8 cellular contexts compared by ENCODE assay signal in the genomic region with DNA sequence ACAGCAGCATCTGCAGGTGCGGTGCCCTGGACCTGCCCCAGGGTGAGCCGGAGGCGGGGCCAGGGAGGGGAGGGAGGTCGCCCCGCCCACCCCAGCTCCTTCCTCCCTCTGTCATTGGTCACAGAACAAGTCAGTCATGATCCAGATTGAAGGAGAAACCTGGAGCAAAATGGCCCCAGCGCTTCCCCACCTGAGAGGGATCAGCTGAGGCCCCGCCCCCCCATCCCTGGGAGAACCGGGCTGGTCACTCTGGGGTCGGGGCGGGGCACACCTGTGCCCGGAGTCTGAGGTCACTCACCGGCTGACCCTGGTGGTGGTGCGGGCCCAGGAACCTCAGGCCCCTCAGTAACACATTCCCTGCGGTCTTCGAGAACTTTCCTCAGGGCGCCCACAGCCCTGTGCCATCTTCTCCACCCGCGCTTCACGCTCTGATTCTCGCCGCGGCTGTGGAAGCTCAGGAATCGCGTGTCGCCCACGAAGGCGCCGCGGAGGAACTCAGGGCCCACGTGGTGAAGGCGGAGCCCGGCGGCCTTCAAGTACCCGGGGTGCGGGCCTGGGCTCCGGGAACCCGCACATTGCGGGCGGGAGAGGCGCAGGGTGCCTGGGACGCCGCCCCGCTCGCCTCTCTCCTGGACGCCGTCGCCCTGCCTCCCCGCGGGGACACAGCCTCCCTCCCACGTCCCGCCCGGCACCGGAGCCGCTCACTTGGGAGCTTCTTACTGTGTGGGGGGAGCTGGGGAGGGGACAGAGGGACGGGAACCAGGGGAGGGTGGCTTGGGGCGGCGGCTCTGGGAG. TPM values are rescaled to one million over a fixed set of nuclear protein-coding genes. Genes with fewer than 3 reads are reported as not detected.
DNase-seq lines count a peak whose midpoint lies in the region; ATAC-seq and TF ChIP-seq lines count a peak whose summit lies in the region.

No MANE protein-coding gene starts in this region.

- peak overlapping the region; percentile 89 for H3K4me3 Mint-ChIP-seq in T-helper 17 cell
- H3K4me3 Mint-ChIP-seq in stimulated activated memory B cell treated with anti-CD40 and anti-IgM and Interleukin-4, amounts not matched to agents 10 μg/mL and 1 μg/mL and 100 μg/mL, for 72 hours = peak overlapping the region; percentile 87

- H3K4me1 Mint-ChIP-seq in T-helper 17 cell = peaks cover 5% of the 10 kb centered on the region
- H3K4me1 Mint-ChIP-seq in stimulated activated memory B cell treated with anti-CD40 and anti-IgM and Interleukin-4, amounts not matched to agents 10 μg/mL and 1 μg/mL and 100 μg/mL, for 72 hours = peaks cover 11% of the 10 kb centered on the region

- H3K36me3 ChIP-seq in GM06990 (ENCODE audit: control insufficient read depth, insufficient read depth, low read length) (no peaks in the 10 kb centered on the region), breast epithelium (no peaks in the 10 kb centered on the region), mucosa of rectum (ENCODE audit: control insufficient read depth in 2 of 2, insufficient read depth in 2 of 2, low read length in 2 of 2) (no peaks in the 10 kb centered on the region)

- H3K4me3 ChIP-seq in GM06990 (replicated peaks; ENCODE audit: low read depth, low read length) (peak overlapping the region; percentile 48), breast epithelium (peak overlapping the region; percentile 18 to 66 (median 45)), mucosa of rectum (ENCODE audit: low read length in 2 of 2) (peak overlapping the region; percentile 22 to 65)

- TF ChIP-seq CTCF in GM06990 (IDR thresholded peaks at IDR 0.05; ENCODE audit: insufficient read depth, low read length, poor library complexity, severe bottlenecking) = no peak
- no peak for TF ChIP-seq CTCF in breast epithelium (IDR thresholded peaks at IDR 0.05)

- no peak for TF ChIP-seq POLR2A in breast epithelium (IDR thresholded peaks at IDR 0.05)

- DNase-seq in GM06990 (ENCODE audit: extremely low read depth, insufficient read length) (peak; percentile 64), T-helper 17 cell (peak; percentile 56 to 65 (median 58)), breast epithelium (ENCODE audit: low spot score in 2 of 2) (peak; percentile 53 to 76), AG08396 (ENCODE audit: low spot score) (no peak)

- intact Hi-C loops in breast epithelium (cut with DNase I; ENCODE audit: low total_unique reads) = no loop called here

- H3K9me3 Mint-ChIP-seq in stimulated activated memory B cell treated with anti-CD40 and anti-IgM and Interleukin-4, amounts not matched to agents 10 μg/mL and 1 μg/mL and 100 μg/mL, for 72 hours = no peaks in the 10 kb centered on the region

- H3K36me3 Mint-ChIP-seq in T-helper 17 cell (ENCODE audit: low read depth) = peaks cover 4% of the 10 kb centered on the region
- H3K36me3 Mint-ChIP-seq in stimulated activated memory B cell treated with anti-CD40 and anti-IgM and Interleukin-4, amounts not matched to agents 10 μg/mL and 1 μg/mL and 100 μg/mL, for 72 hours = no peaks in the 10 kb centered on the region

- H3K27ac ChIP-seq in breast epithelium (peak overlapping the region in 1 of 2 donors; percentile 42), mucosa of rectum (ENCODE audit: low read depth in 2 of 2, low read length in 2 of 2) (peak overlapping the region in 1 of 2 donors; percentile 23)

- H3K9me3 ChIP-seq in T-helper 17 cell (ENCODE audit: control insufficient read depth, low read length, poor library complexity, severe bottlenecking) (no peaks in the 10 kb centered on the region), breast epithelium (no peaks in the 10 kb centered on the region), mucosa of rectum (ENCODE audit: control insufficient read depth in 2 of 2, low read length in 2 of 2) (no peaks in the 10 kb centered on the region)

- H3K27me3 ChIP-seq in GM06990 (replicated peaks; ENCODE audit: control insufficient read depth, insufficient read depth, low read length) = no peaks in the 10 kb centered on the region
- no peaks in the 10 kb centered on the region for H3K27me3 ChIP-seq in breast epithelium
- peaks cover 4 to 18% of the 10 kb centered on the region in 2 donors for H3K27me3 ChIP-seq in mucosa of rectum (ENCODE audit: control insufficient read depth in 2 of 2, insufficient read depth in 2 of 2, low read length in 2 of 2)

- ATAC-seq in T-helper 17 cell (peak; percentile 96), GM19452 (IDR thresholded peaks at IDR 0.05; ENCODE audit: unreplicated experiment) (no peak), HG03108 (IDR thresholded peaks at IDR 0.05; ENCODE audit: unreplicated experiment) (no peak)
- peak; percentile 96 for ATAC-seq in stimulated activated memory B cell treated with anti-CD40 and anti-IgM and Interleukin-4, amounts not matched to agents 10 μg/mL and 1 μg/mL and 100 μg/mL, for 72 hours

- no peak overlapping the region for H3K27ac Mint-ChIP-seq in T-helper 17 cell
- H3K27ac Mint-ChIP-seq in stimulated activated memory B cell treated with anti-CD40 and anti-IgM and Interleukin-4, amounts not matched to agents 10 μg/mL and 1 μg/mL and 100 μg/mL, for 72 hours = peak overlapping the region; percentile 86

- peaks cover 17% of the 10 kb centered on the region for H3K27me3 Mint-ChIP-seq in T-helper 17 cell
- no peaks in the 10 kb centered on the region for H3K27me3 Mint-ChIP-seq in stimulated activated memory B cell treated with anti-CD40 and anti-IgM and Interleukin-4, amounts not matched to agents 10 μg/mL and 1 μg/mL and 100 μg/mL, for 72 hours

- H3K9ac ChIP-seq in mucosa of rectum (ENCODE audit: low read depth in 1 of 2, low read length in 2 of 2) = no peak overlapping the region

- no peaks in the 10 kb centered on the region for H3K4me1 ChIP-seq in breast epithelium
- peaks cover 0 to 3% of the 10 kb centered on the region in 2 donors for H3K4me1 ChIP-seq in mucosa of rectum (ENCODE audit: control insufficient read depth in 2 of 2, insufficient read depth in 2 of 2, low read length in 2 of 2)

RNA-seq across cellular contexts. Expression of a gene that starts 36.4 kb away (rescaled TPM):
- total RNA-seq in T-helper 17 cell (1,000 to 10,000 TPM; 1,753 to 2,634 TPM), breast epithelium (100 to 1,000 TPM; 206 to 546 (median 359) TPM)

RNA-seq across cellular contexts. Expression of a gene that starts 48.7 kb away (rescaled TPM):
- total RNA-seq in T-helper 17 cell (1,000 to 10,000 TPM; 7,013 to 7,159 TPM), breast epithelium (100 to 1,000 TPM; 532 to 813 (median 727) TPM)

Comparison
In these comparisons a context has a peak if more than half of its experiments do, and no peak if none do; other contexts are left out.
1. ATAC-seq: peak in T-helper 17 cell (single experiment) and stimulated activated memory B cell treated with anti-CD40 and anti-IgM and Interleukin-4, amounts not matched to agents 10 μg/mL and 1 μg/mL and 100 μg/mL, for 72 hours (single experiment); none in GM19452 (single experiment) and HG03108 (single experiment).
2. RNA of a gene that starts 48.7 kb away (total RNA-seq): 7,013 to 7,159 TPM in T-helper 17 cell; 532 to 813 TPM in breast epithelium; every median in the first group is over 4 times any median in the second.
3. Peak in every context shown above with its lines, with median percentiles within 50 percentile points of each other: H3K4me3 ChIP-seq.